In genomic region chr1:52057876-52058275, GRCh38 we compare ENCODE assay signal across 8 cellular contexts. TPM values are rescaled to one million over a fixed set of nuclear protein-coding genes. Genes with fewer than 3 reads are reported as not detected.
DNase-seq lines count a peak whose midpoint lies in the region; ATAC-seq and TF ChIP-seq lines count a peak whose summit lies in the region.

No MANE protein-coding gene starts in this region.

- peak overlapping the region; percentile 80 for H3K4me3 ChIP-seq in A673 (ENCODE audit: low read depth, low read length, poor library complexity, severe bottlenecking)
- peak overlapping the region; percentile 97 for H3K4me3 ChIP-seq in GM23248

- H3K9me2 ChIP-seq in GM23248 (ENCODE audit: insufficient read depth), result no peaks in the 10 kb centered on the region

- CTCF ChIA-PET in A673 (lab: Charles Lee), result no interaction called here

- H3K4me3 Mint-ChIP-seq in activated T-helper 2 cell treated with anti-CD3 and anti-CD28 coated beads, Interferon-gamma antibody, Interleukin-2, Interleukin-4, amounts not matched to agents 10 μg/mL and 5 μg/mL and 100 μg/mL, durations not matched to agents 14 hours and 24 hours and 36 hours (ENCODE audit: low read depth), result peak overlapping the region; percentile 100
- peak overlapping the region; percentile 92 to 96 (median 95) for H3K4me3 Mint-ChIP-seq in immature natural killer cell

- no peak for ATAC-seq in sciatic nerve
- ATAC-seq in HG02798 (IDR thresholded peaks at IDR 0.05; ENCODE audit: poor library complexity, unreplicated experiment), result no peak

- H3K36me3 Mint-ChIP-seq in activated T-helper 2 cell treated with anti-CD3 and anti-CD28 coated beads, Interferon-gamma antibody, Interleukin-2, Interleukin-4, amounts not matched to agents 10 μg/mL and 5 μg/mL and 100 μg/mL, durations not matched to agents 14 hours and 24 hours and 36 hours (ENCODE audit: low read depth), result peaks cover 34% of the 10 kb centered on the region
- H3K36me3 Mint-ChIP-seq in immature natural killer cell, result peaks cover 4 to 10% (median 8%) of the 10 kb centered on the region in 3 donors

- intact Hi-C loops in A673 (cut with micrococcal nuclease; ENCODE audit: unreplicated experiment) (no loop called here), sciatic nerve (cut with DNase I) (no loop called here)
- intact Hi-C loops in activated T-helper 2 cell treated with anti-CD3 and anti-CD28 coated beads, Interferon-gamma antibody, Interleukin-2, Interleukin-4, amounts not matched to agents 10 μg/mL and 5 μg/mL and 100 μg/mL, durations not matched to agents 14 hours and 24 hours and 36 hours (cut with micrococcal nuclease), result loop anchor here (5.0 to 10.0 kb wide), 4 partner anchors 84 to 1994 kb away; partner anchors contain the start of genes CC2D1B, ORC1, PRPF38A and TCEANC2

- peak overlapping the region; percentile 94; the same call in 1 of the 2 replicates for H3K9ac ChIP-seq in GM23248

- in situ Hi-C loops in GM23248 (cut with MboI), result no loop called here

- H3K27me3 ChIP-seq in A673 (replicated peaks; ENCODE audit: insufficient read depth, low read depth, low read length, poor library complexity) (no peaks in the 10 kb centered on the region), GM23248 (replicated peaks; ENCODE audit: insufficient read depth) (no peaks in the 10 kb centered on the region)

- peak overlapping the region; percentile 17 for H3K27ac ChIP-seq in A673 (ENCODE audit: low read depth, low read length, poor library complexity, severe bottlenecking)
- H3K27ac ChIP-seq in GM23248, result peak overlapping the region; percentile 90

- no peak overlapping the region for H2AFZ ChIP-seq in GM23248

- peaks cover 39% of the 10 kb centered on the region; the same call in 1 of the 2 replicates for H3F3A ChIP-seq in GM23248 (ENCODE audit: insufficient read depth)

- H3K27ac Mint-ChIP-seq in activated T-helper 2 cell treated with anti-CD3 and anti-CD28 coated beads, Interferon-gamma antibody, Interleukin-2, Interleukin-4, amounts not matched to agents 10 μg/mL and 5 μg/mL and 100 μg/mL, durations not matched to agents 14 hours and 24 hours and 36 hours, result no peak overlapping the region
- H3K27ac Mint-ChIP-seq in immature natural killer cell, result peak overlapping the region; percentile 51 to 99 (median 94)

- no peaks in the 10 kb centered on the region for H3K9me3 Mint-ChIP-seq in activated T-helper 2 cell treated with anti-CD3 and anti-CD28 coated beads, Interferon-gamma antibody, Interleukin-2, Interleukin-4, amounts not matched to agents 10 μg/mL and 5 μg/mL and 100 μg/mL, durations not matched to agents 14 hours and 24 hours and 36 hours
- no peaks in the 10 kb centered on the region for H3K9me3 Mint-ChIP-seq in immature natural killer cell

- H3K9me3 ChIP-seq in A673 (ENCODE audit: low read depth, low read length, poor library complexity, severe bottlenecking) (no peaks in the 10 kb centered on the region), GM23248 (ENCODE audit: low read depth) (no peaks in the 10 kb centered on the region)

- H3K4me2 ChIP-seq in GM23248 (ENCODE audit: unreplicated experiment), result peak overlapping the region; percentile 97

- DNase-seq in A673 (ENCODE audit: low spot score) (no peak), GM23248 (peak; percentile 20), immature natural killer cell (no peak), sciatic nerve (ENCODE audit: low spot score) (no peak), NCI-H2107 treated with DMSO at 0.1 percent for 48 hours (lab: John Stamatoyannopoulos, UW; ENCODE audit: unreplicated experiment) (no peak), UCSD-AML1 (lab: John Stamatoyannopoulos, UW; ENCODE audit: unreplicated experiment) (no peak)
- no peak for DNase-seq in activated T-helper 2 cell treated with anti-CD3 and anti-CD28 coated beads, Interferon-gamma antibody, Interleukin-2, Interleukin-4, amounts not matched to agents 10 μg/mL and 5 μg/mL and 100 μg/mL, durations not matched to agents 14 hours and 24 hours and 36 hours (ENCODE audit: low spot score)

- H3K4me1 ChIP-seq in A673 (ENCODE audit: insufficient read depth, low read length, poor library complexity, severe bottlenecking) (peaks cover 30% of the 10 kb centered on the region), GM23248 (ENCODE audit: insufficient read depth) (peaks cover 41% of the 10 kb centered on the region)

- H4K20me1 ChIP-seq in GM23248 (ENCODE audit: insufficient read depth), result no peaks in the 10 kb centered on the region; the same call in none of the 2 replicates

- no peaks in the 10 kb centered on the region for H3K27me3 Mint-ChIP-seq in activated T-helper 2 cell treated with anti-CD3 and anti-CD28 coated beads, Interferon-gamma antibody, Interleukin-2, Interleukin-4, amounts not matched to agents 10 μg/mL and 5 μg/mL and 100 μg/mL, durations not matched to agents 14 hours and 24 hours and 36 hours (ENCODE audit: low read depth)
- H3K27me3 Mint-ChIP-seq in immature natural killer cell (ENCODE audit: low read depth in 3 of 3), result peaks cover 8 to 24% (median 8%) of the 10 kb centered on the region in 3 donors

- BruUV-seq in A673 (replicated peaks; lab: Mats Ljungman, UMichigan), result no TSS peak

- peaks cover 27% of the 10 kb centered on the region for H3K36me3 ChIP-seq in A673 (ENCODE audit: insufficient read depth, low read length, poor library complexity, severe bottlenecking)
- peaks cover 24% of the 10 kb centered on the region for H3K36me3 ChIP-seq in GM23248 (ENCODE audit: low read depth)

- H3K4me1 Mint-ChIP-seq in activated T-helper 2 cell treated with anti-CD3 and anti-CD28 coated beads, Interferon-gamma antibody, Interleukin-2, Interleukin-4, amounts not matched to agents 10 μg/mL and 5 μg/mL and 100 μg/mL, durations not matched to agents 14 hours and 24 hours and 36 hours (ENCODE audit: low read depth), result peaks cover 35% of the 10 kb centered on the region
- H3K4me1 Mint-ChIP-seq in immature natural killer cell, result peaks cover 46 to 62% of the 10 kb centered on the region in 2 donors

- POLR2A ChIA-PET in A673 (lab: Charles Lee; ENCODE audit: low non-redundant PET), result no interaction called here

- no peak for TF ChIP-seq CTCF in A673 (conservative IDR thresholded peaks at IDR 0.05; ENCODE audit: low read depth, low read length)

- peaks cover 88% of the 10 kb centered on the region for H3K79me2 ChIP-seq in GM23248 (ENCODE audit: insufficient read depth)

RNA-seq across cellular contexts. Expression of gene BTF3L4, which starts 1.8 kb away (rescaled TPM):
- total RNA-seq in A673 (2021), result 84.4 and 87.0 TPM in 2 replicates
- 53.2 and 68.6 TPM in 2 replicates for total RNA-seq in GM23248 (2014; rRNA removed; shearing (Covaris generic))
- polyA plus RNA-seq in GM23248 (2016; fragmentation: Nextera tagmentation; extraction: Ambion mirVana), result 100 and 101 TPM in 2 replicates
- 40.8 and 43.1 TPM in 2 replicates for total RNA-seq in activated T-helper 2 cell treated with anti-CD3 and anti-CD28 coated beads, Interferon-gamma antibody, Interleukin-2, Interleukin-4, amounts not matched to agents 10 μg/mL and 5 μg/mL and 100 μg/mL, durations not matched to agents 14 hours and 24 hours and 36 hours
- 10 to 100 TPM; 52.6 to 70.0 (median 58.7) TPM for polyA plus RNA-seq in immature natural killer cell
- 35.0 TPM for total RNA-seq in sciatic nerve

RNA-seq across cellular contexts. Expression of gene TXNDC12, which starts 2.9 kb away (rescaled TPM):
- total RNA-seq in A673 (2021) (56.0 and 70.1 TPM in 2 replicates), sciatic nerve (37.4 TPM)
- 59.3 and 64.9 TPM in 2 replicates for total RNA-seq in GM23248 (2014; rRNA removed; shearing (Covaris generic))
- polyA plus RNA-seq in GM23248 (2016; fragmentation: Nextera tagmentation; extraction: Ambion mirVana) (85.9 and 88.3 TPM in 2 replicates), immature natural killer cell (100 to 1,000 TPM in 1 of 3 donors, 10 to 100 TPM in 2; 75.1 to 108 (median 78.1) TPM)
- 43.1 and 44.9 TPM in 2 replicates for total RNA-seq in activated T-helper 2 cell treated with anti-CD3 and anti-CD28 coated beads, Interferon-gamma antibody, Interleukin-2, Interleukin-4, amounts not matched to agents 10 μg/mL and 5 μg/mL and 100 μg/mL, durations not matched to agents 14 hours and 24 hours and 36 hours

RNA-seq across cellular contexts. Expression of gene KTI12, which starts 24.3 kb away (rescaled TPM):
- total RNA-seq in A673 (2021), result 12.4 and 17.1 TPM in 2 replicates
- 8.3 and 18.3 TPM in 2 replicates for total RNA-seq in GM23248 (2014; rRNA removed; shearing (Covaris generic))
- 10.7 and 12.4 TPM in 2 replicates for polyA plus RNA-seq in GM23248 (2016; fragmentation: Nextera tagmentation; extraction: Ambion mirVana)
- total RNA-seq in activated T-helper 2 cell treated with anti-CD3 and anti-CD28 coated beads, Interferon-gamma antibody, Interleukin-2, Interleukin-4, amounts not matched to agents 10 μg/mL and 5 μg/mL and 100 μg/mL, durations not matched to agents 14 hours and 24 hours and 36 hours, result 16.5 and 18.3 TPM in 2 replicates
- polyA plus RNA-seq in immature natural killer cell, result 10 to 100 TPM; 28.8 to 31.8 (median 29.1) TPM
- total RNA-seq in sciatic nerve, result 4.8 TPM
